In the genomic region with DNA sequence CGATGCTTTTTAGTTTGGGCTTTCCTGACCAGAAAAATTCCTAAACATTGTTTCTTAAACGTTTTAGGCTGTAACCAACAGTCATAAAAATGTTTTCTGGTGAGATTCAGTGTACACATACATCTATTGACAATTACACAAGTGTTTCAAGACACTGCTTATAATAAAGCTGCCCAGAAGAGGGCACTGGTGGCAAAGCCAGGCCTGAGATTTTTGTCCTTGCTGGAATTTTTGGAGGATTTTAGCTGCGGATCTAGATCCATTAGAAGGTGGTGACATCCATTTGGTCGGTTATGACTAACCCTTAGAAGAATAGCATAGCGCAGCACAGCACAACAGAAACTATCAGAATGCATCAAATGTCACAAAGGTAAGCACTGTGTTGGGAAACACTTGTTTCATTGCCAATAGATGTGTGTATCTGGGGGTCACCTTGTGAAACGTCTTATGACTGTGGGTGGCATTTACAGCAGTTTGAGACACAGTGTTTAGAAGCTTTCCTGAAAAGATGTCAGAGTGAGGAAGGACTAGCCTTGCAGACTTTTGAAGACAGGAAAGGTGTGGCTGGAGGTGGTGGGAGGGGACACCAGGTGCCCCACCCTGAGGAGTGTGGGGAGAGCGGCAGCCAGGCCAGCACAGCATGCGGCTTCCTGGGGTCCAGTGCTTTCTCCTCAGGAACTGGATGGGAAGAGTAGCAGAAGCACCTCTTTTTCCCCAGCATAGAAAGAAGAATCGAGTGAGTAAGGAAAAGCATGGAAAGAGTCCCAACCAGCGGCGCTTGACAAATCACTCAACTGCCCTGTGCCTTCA, we compare ENCODE assay signal across 1 cellular context.
TF ChIP-seq lines count a peak whose summit lies in the region.

No MANE protein-coding gene starts in this region.

TF ChIP-seq in H1, 55 proteins besides CTCF, POLR2A, EP300 and RAD21:
- TF ChIP-seq BCL11A (IDR thresholded peaks at IDR 0.05; ENCODE audit: low read depth in 2 of 2, low read length in 2 of 2) (no peak), YY1 (IDR thresholded peaks at IDR 0.05; ENCODE audit: low read depth, low read length) (no peak), TEAD4 (IDR thresholded peaks at IDR 0.05; ENCODE audit: low read depth, low read length) (peak; percentile 31; the same call in 1 of the 2 replicates), TAF7 (optimal IDR thresholded peaks at IDR 0.05; ENCODE audit: borderline replicate concordance, low read depth, low read length) (no peak)
